Comparison of ENCODE assay signal across 8 cellular contexts in genomic region chr1:198638894-198639319, GRCh38. TPM values are rescaled to one million over a fixed set of nuclear protein-coding genes. Genes with fewer than 3 reads are reported as not detected.
A peak's percentile ranks its signal among the peaks of the same experiment; 100 is the strongest.
DNase-seq lines count a peak whose midpoint lies in the region; ATAC-seq and TF ChIP-seq lines count a peak whose summit lies in the region.

TSS of gene PTPRC (plus strand) at chr1:198639040. CDS start at chr1:198639269, 229 bp downstream.

- H3K4me1 ChIP-seq in fibroblast of lung (ENCODE audit: control insufficient read depth, extremely low read depth, insufficient read depth, low read length) = peaks cover 3% of the 10 kb centered on the region
- H3K4me1 ChIP-seq in thymus (ENCODE audit: control insufficient read depth, insufficient read depth, low read length) = peaks cover 8% of the 10 kb centered on the region

- no peaks in the 10 kb centered on the region for H3K27me3 ChIP-seq in fibroblast of lung (ENCODE audit: control insufficient read depth, insufficient read depth, low read length)
- H3K27me3 ChIP-seq in thymus (ENCODE audit: control insufficient read depth, insufficient read depth) = no peaks in the 10 kb centered on the region

- no peaks in the 10 kb centered on the region for H4K20me1 ChIP-seq in fibroblast of lung (ENCODE audit: control insufficient read depth, extremely low read depth, insufficient read depth, low read length)

- ATAC-seq in GM18861 (IDR thresholded peaks at IDR 0.05; ENCODE audit: unreplicated experiment) = peak; percentile 78
- ATAC-seq in HG02642 (IDR thresholded peaks at IDR 0.05; ENCODE audit: poor library complexity, unreplicated experiment) = peak; percentile 76

- H3K9ac ChIP-seq in fibroblast of lung (ENCODE audit: insufficient read depth, low read length) = no peak within 1 kb of the TSS

- H3K36me3 ChIP-seq in fibroblast of lung (ENCODE audit: control insufficient read depth, insufficient read depth, low read length) = no peaks in the 10 kb centered on the region
- H3K36me3 ChIP-seq in thymus (ENCODE audit: control insufficient read depth, insufficient read depth) = no peaks in the 10 kb centered on the region

- DNase-seq in NOMO-1 treated with DMSO at 0.1 percent for 48 hours (lab: John Stamatoyannopoulos, UW; ENCODE audit: unreplicated experiment) = peak; percentile 96
- DNase-seq in fibroblast of lung (ENCODE audit: low read depth in 2 of 2) = no peak
- no peak for DNase-seq in NCI-H1092 (lab: John Stamatoyannopoulos, UW)
- DNase-seq in NCI-H2196 (lab: John Stamatoyannopoulos, UW; ENCODE audit: unreplicated experiment) = no peak
- no peak for DNase-seq in NCI-H1417 (lab: John Stamatoyannopoulos, UW)

- H3K79me2 ChIP-seq in fibroblast of lung (ENCODE audit: control insufficient read depth, insufficient read depth, low read length) = no peaks in the 10 kb centered on the region

- H3K4me3 ChIP-seq in fibroblast of lung (replicated peaks in 1 of 4; ENCODE audit: control extremely low read depth in 1 of 4, insufficient read depth in 1 of 4, low read depth in 3 of 4, low read length in 4 of 4) (no peak within 1 kb of the TSS), thymus (ENCODE audit: low read length) (peak within 1 kb of the TSS; percentile 90)

- no peak within 1 kb of the TSS for H3K4me2 ChIP-seq in fibroblast of lung (ENCODE audit: extremely low read depth, insufficient read depth, low read length)

- TF ChIP-seq CTCF in fibroblast of lung (conservative IDR thresholded peaks at IDR 0.05 in 1 of 2, IDR thresholded peaks at IDR 0.05 in 1 of 2; ENCODE audit: low read depth in 1 of 2, low read length in 2 of 2) = no peak

- H3K27ac ChIP-seq in fibroblast of lung (ENCODE audit: insufficient read depth, low read length) = no peak within 1 kb of the TSS
- H3K27ac ChIP-seq in thymus (ENCODE audit: low read depth) = peak within 1 kb of the TSS; percentile 93

- H3K9me3 ChIP-seq in fibroblast of lung (ENCODE audit: control insufficient read depth, insufficient read depth, low read depth, low read length) = no peaks in the 10 kb centered on the region
- no peaks in the 10 kb centered on the region for H3K9me3 ChIP-seq in thymus (ENCODE audit: control insufficient read depth)

- WGBS in thymus = 3% methylated on average over 5 of the region's 5 CpGs

- H2AFZ ChIP-seq in fibroblast of lung (ENCODE audit: low read length) = peak within 1 kb of the TSS; percentile 9

RNA-seq across cellular contexts. Expression of gene PTPRC, which starts in this region (rescaled TPM):
- under 0.01 TPM in 2 replicates for total RNA-seq in fibroblast of lung
- polyA plus RNA-seq in fibroblast of lung (0.07 and 0.11 TPM in 2 replicates), thymus (130 TPM)
- 0.06 TPM in 1 of 2 replicates, not detected in the other for polyA plus RNA-seq in fibroblast of lung (2012)
- not detected in 2 replicates for polyA minus RNA-seq in fibroblast of lung (ENCODE audit: low replicate concordance)

Comparison
In these comparisons a context has a peak if more than half of its experiments do, and no peak if none do; other contexts are left out.
1. RNA of gene PTPRC (polyA plus RNA-seq): 130 TPM in thymus (single experiment); 0.06 to 0.11 TPM in fibroblast of lung; every median in the first group is over 100 times any median in the second.